In genomic region chr3:190513409-190514162, GRCh38 we compare ENCODE assay signal across 8 cellular contexts. TPM values are rescaled to one million over a fixed set of nuclear protein-coding genes. Genes with fewer than 3 reads are reported as not detected.
DNase-seq lines count a peak whose midpoint lies in the region; ATAC-seq, FAIRE-seq and TF ChIP-seq lines count a peak whose summit lies in the region.

IL1RAP (plus strand) TSS chr3:190514085; CDS start chr3:190564290, 50,205 bp downstream.

- peaks cover 26% of the 10 kb centered on the region for H3K4me1 Mint-ChIP-seq in central memory CD8-positive, alpha-beta T cell

- H3K27ac Mint-ChIP-seq in central memory CD8-positive, alpha-beta T cell (ENCODE audit: low read depth): peak within 1 kb of the TSS; percentile 75

- no peaks in the 10 kb centered on the region for H3K9me3 Mint-ChIP-seq in central memory CD8-positive, alpha-beta T cell

- H3K4me3 ChIP-seq in AG04449 (ENCODE audit: low read depth, low read length) (peak within 1 kb of the TSS; percentile 87), kidney (ENCODE audit: low read length in 2 of 2) (peak within 1 kb of the TSS; percentile 81 to 90)

- TF ChIP-seq CTCF in AG04449 (IDR thresholded peaks at IDR 0.05; ENCODE audit: insufficient read depth, low read length, missing control alignments) (peak; percentile 20), kidney (IDR thresholded peaks at IDR 0.05; ENCODE audit: borderline replicate concordance, extremely low read depth, insufficient read depth) (peak; percentile 60)

- no peaks in the 10 kb centered on the region for H3K27me3 Mint-ChIP-seq in central memory CD8-positive, alpha-beta T cell

- H3K36me3 ChIP-seq in kidney (ENCODE audit: control insufficient read depth in 1 of 2, insufficient read depth in 2 of 2, low read length in 2 of 2): no peaks in the 10 kb centered on the region

- H3K4me3 Mint-ChIP-seq in central memory CD8-positive, alpha-beta T cell: peak within 1 kb of the TSS; percentile 82

- ATAC-seq in GM18861 (IDR thresholded peaks at IDR 0.05; ENCODE audit: unreplicated experiment) (peak; percentile 96), HG03103 (IDR thresholded peaks at IDR 0.05; ENCODE audit: low read depth, unreplicated experiment) (peak; percentile 99)
- peak; percentile 85 for ATAC-seq in central memory CD8-positive, alpha-beta T cell (replicated peaks; ENCODE audit: extremely low read depth, poor library complexity, severe bottlenecking)

- H3K4me1 ChIP-seq in kidney (ENCODE audit: control insufficient read depth in 1 of 2, insufficient read depth in 1 of 2, low read depth in 1 of 2, low read length in 2 of 2): peaks cover 3 to 4% of the 10 kb centered on the region in 2 donors

- no peaks in the 10 kb centered on the region for H3K9me3 ChIP-seq in kidney (ENCODE audit: control insufficient read depth in 1 of 2, low read length in 2 of 2)

- CTCF ChIA-PET in AG04449 (lab: Yijun Ruan, JAX): interaction anchor here (0.5 to 2.8 kb wide), 18 partner anchors 9 to 552 kb away, joined by 3 to 38 read pairs (median 4); partner anchors contain the start of gene TMEM207

- peaks cover 10% of the 10 kb centered on the region for H3K36me3 Mint-ChIP-seq in central memory CD8-positive, alpha-beta T cell (ENCODE audit: insufficient read depth)

- intact Hi-C loops in kidney (cut with DNase I): no loop called here

- H3K27ac ChIP-seq in kidney (ENCODE audit: low read depth in 2 of 2, low read length in 2 of 2): peak within 1 kb of the TSS; percentile 51 to 55

- no peak for FAIRE-seq in kidney (lab: Jason Lieb, UNC)

- POLR2A ChIA-PET in AG04449 (lab: Yijun Ruan, JAX): interaction anchor here (0.8 kb wide), 1 partner anchor 153 kb away, joined by 3 read pairs; no protein-coding TSS in a partner anchor

- DNase-seq in AG04449 (ENCODE audit: low read depth, low spot score): peak; percentile 55
- DNase-seq in NCI-H2227 (lab: John Stamatoyannopoulos, UW; ENCODE audit: unreplicated experiment): peak; percentile 71
- DNase-seq in activated CD4-positive, CD25-positive, alpha-beta regulatory T cell treated with anti-CD3 and anti-CD28 coated beads, Interleukin-2, amount 50 U/mL, for 16 hours (ENCODE audit: low read depth, low spot score): peak; percentile 67
- DNase-seq in central memory CD8-positive, alpha-beta T cell (ENCODE audit: low spot score in 2 of 2): peak; percentile 68 to 81
- peak; percentile 97 for DNase-seq in kidney
- peak; percentile 72 to 76 for DNase-seq in stimulated activated CD4-positive, alpha-beta T cell treated with anti-CD3 and anti-CD28 coated beads, Interleukin-15, amount 100 ng/mL, for 1 hour (ENCODE audit: low read depth in 1 of 2, low spot score in 1 of 2)

- peak within 1 kb of the TSS; percentile 74 to 80 for H3K9ac ChIP-seq in kidney (ENCODE audit: low read length in 2 of 2)

RNA-seq across cellular contexts. Expression of gene IL1RAP, which starts in this region (rescaled TPM):
- total RNA-seq in kidney: 10.0 TPM
- polyA plus RNA-seq in kidney (ENCODE audit: insufficient read depth, low read depth, low replicate concordance): 1.7 TPM

Comparison
In these comparisons a context has a peak if more than half of its experiments do, and no peak if none do; other contexts are left out.
1. Peak in every context shown above with its lines: DNase-seq, ATAC-seq, H3K4me3 ChIP-seq and H3K27ac ChIP-seq.